1 cellular context compared by ENCODE assay signal in genomic region chr16:46859719-46860152, GRCh38.
A peak's percentile ranks its signal among the peaks of the same experiment; 100 is the strongest.
TF ChIP-seq lines count a peak whose summit lies in the region.

No MANE protein-coding gene starts in this region.

TF ChIP-seq in HepG2, 621 proteins besides CTCF, POLR2A, EP300 and RAD21 (continued from another document and continues in another):
- TF ChIP-seq ZNF782 (CRISPR knock-in tag; IDR thresholded peaks at IDR 0.05; ENCODE audit: borderline replicate concordance) (no peak), ZNF230 (CRISPR knock-in tag; IDR thresholded peaks at IDR 0.05) (no peak), KDM3A (CRISPR knock-in tag; IDR thresholded peaks at IDR 0.05; ENCODE audit: low read depth) (no peak), ETV5 (CRISPR knock-in tag; IDR thresholded peaks at IDR 0.05; ENCODE audit: borderline replicate concordance) (0 out of 2 replicates have a peak, but pooled peaks have one; percentile 15), NPAS2 (CRISPR knock-in tag; IDR thresholded peaks at IDR 0.05; ENCODE audit: borderline replicate concordance) (no peak), YEATS2 (CRISPR knock-in tag; IDR thresholded peaks at IDR 0.05; ENCODE audit: borderline replicate concordance) (no peak), ZFP91 (CRISPR knock-in tag; IDR thresholded peaks at IDR 0.05; ENCODE audit: borderline replicate concordance) (0 out of 2 replicates have a peak, but pooled peaks have one; percentile 28), ZNF687 (CRISPR knock-in tag; IDR thresholded peaks at IDR 0.05) (peak; percentile 31; the same call in 1 of the 2 replicates), DNMT3B (CRISPR knock-in tag; conservative IDR thresholded peaks at IDR 0.05) (no peak), GATAD2A (CRISPR knock-in tag; IDR thresholded peaks at IDR 0.05) (0 out of 2 replicates have a peak, but pooled peaks have one; percentile 24), ZMAT3 (CRISPR knock-in tag; conservative IDR thresholded peaks at IDR 0.05) (no peak), HDAC2 (CRISPR knock-in tag; IDR thresholded peaks at IDR 0.05) (no peak), ZC3H13 (CRISPR knock-in tag; IDR thresholded peaks at IDR 0.05) (no peak), MTA1 (CRISPR knock-in tag; IDR thresholded peaks at IDR 0.05; ENCODE audit: borderline replicate concordance) (no peak), FOXA3 (CRISPR knock-in tag; IDR thresholded peaks at IDR 0.05) (0 out of 2 replicates have a peak, but pooled peaks have one; percentile 8), KMT2B (CRISPR knock-in tag; IDR thresholded peaks at IDR 0.05) (no peak), CREB1 (IDR thresholded peaks at IDR 0.05) (0 out of 2 replicates have a peak, but pooled peaks have one; percentile 35), CREB1 (CRISPR knock-in tag; IDR thresholded peaks at IDR 0.05) (peak; percentile 46; the same call in 1 of the 2 replicates), ZFP82 (CRISPR knock-in tag; IDR thresholded peaks at IDR 0.05; ENCODE audit: borderline replicate concordance) (no peak), RAD51 (IDR thresholded peaks at IDR 0.05; ENCODE audit: borderline replicate concordance) (no peak), ZNF407 (CRISPR knock-in tag; IDR thresholded peaks at IDR 0.05; ENCODE audit: not compliant biosample characterization) (no peak), SRSF1 (optimal IDR thresholded peaks at IDR 0.05; ENCODE audit: low read depth, low read length) (no peak), MYPOP (CRISPR knock-in tag; IDR thresholded peaks at IDR 0.05) (0 out of 2 replicates have a peak, but pooled peaks have one; percentile 39), THAP11 (CRISPR knock-in tag; IDR thresholded peaks at IDR 0.05) (peak; percentile 27; the same call in 1 of the 2 replicates), MIXL1 (CRISPR knock-in tag; IDR thresholded peaks at IDR 0.05) (no peak), PRDM4 (CRISPR knock-in tag; IDR thresholded peaks at IDR 0.05; ENCODE audit: borderline replicate concordance) (no peak), SOX6 (IDR thresholded peaks at IDR 0.05) (no peak), SOX6 (CRISPR knock-in tag; IDR thresholded peaks at IDR 0.05) (0 out of 2 replicates have a peak, but pooled peaks have one; percentile 20), HBP1 (CRISPR knock-in tag; IDR thresholded peaks at IDR 0.05; ENCODE audit: low read depth) (no peak), FOSL2 (CRISPR knock-in tag; IDR thresholded peaks at IDR 0.05) (peak; percentile 78), NR2F6 (IDR thresholded peaks at IDR 0.05) (no peak), NR2F6 (CRISPR knock-in tag; IDR thresholded peaks at IDR 0.05) (peak; percentile 17; the same call in 1 of the 2 replicates), MTERF4 (CRISPR knock-in tag; IDR thresholded peaks at IDR 0.05) (no peak), FOXJ3 (CRISPR knock-in tag; IDR thresholded peaks at IDR 0.05; ENCODE audit: borderline replicate concordance) (no peak), MAFG (CRISPR knock-in tag; IDR thresholded peaks at IDR 0.05) (no peak), ZSCAN12 (CRISPR knock-in tag; IDR thresholded peaks at IDR 0.05) (no peak), SIN3A (IDR thresholded peaks at IDR 0.05; ENCODE audit: borderline replicate concordance, low read depth, low read length) (no peak), ZNF101 (CRISPR knock-in tag; IDR thresholded peaks at IDR 0.05; ENCODE audit: borderline replicate concordance, low read depth) (no peak), LCORL (IDR thresholded peaks at IDR 0.05) (no peak), LCORL (CRISPR knock-in tag; IDR thresholded peaks at IDR 0.05) (peak; percentile 17; the same call in 1 of the 2 replicates), ZNF18 (CRISPR knock-in tag; IDR thresholded peaks at IDR 0.05; ENCODE audit: insufficient replicate concordance) (peak; percentile 67)
